10 cellular contexts compared by ENCODE assay signal in the genomic region with DNA sequence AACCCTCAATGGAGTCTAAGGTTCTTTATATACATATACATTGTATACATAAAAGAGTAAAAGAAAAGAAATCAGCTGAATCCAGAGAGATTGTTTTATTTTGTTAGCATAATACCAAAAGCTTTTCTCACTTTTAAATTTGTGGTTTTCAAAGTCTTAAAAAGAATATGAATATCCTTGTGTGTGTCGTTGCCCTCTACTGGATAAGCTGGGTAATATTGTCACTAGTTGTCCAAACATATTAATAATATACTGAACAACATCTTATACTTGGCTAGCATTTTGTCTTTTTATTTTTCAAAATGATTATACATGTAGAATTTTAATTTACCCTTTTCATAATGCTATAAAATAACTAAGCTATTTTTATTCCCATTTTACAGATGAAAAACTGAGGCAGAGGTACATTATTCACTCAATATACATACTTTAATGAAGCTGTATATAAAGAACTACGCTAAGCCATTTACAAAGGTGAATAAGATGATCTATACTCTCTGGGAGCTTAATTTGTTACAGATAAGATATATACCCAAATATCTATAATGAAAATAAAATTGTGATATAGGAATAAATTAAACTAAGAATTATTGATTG.
DNase-seq lines count a peak whose midpoint lies in the region; ATAC-seq and TF ChIP-seq lines count a peak whose summit lies in the region.
"Had no signal": no experiment of that assay in that cellular context is flagged by ENCODE, and none has a peak within 500 bp of the region (broad histone marks: within the 10 kb centered on the region; RNA-seq: fewer than 3 reads in every experiment).

No MANE protein-coding gene starts in this region.

- H3F3A ChIP-seq in Loucy (ENCODE audit: low read depth) (no peaks in the 10 kb centered on the region), neural progenitor cell (ENCODE audit: low read depth) (peaks cover 5% of the 10 kb centered on the region)

- peak; percentile 23 for TF ChIP-seq CTCF in GM12865 (IDR thresholded peaks at IDR 0.05; ENCODE audit: insufficient read depth, low read depth, low read length, missing control alignments)
- peak; percentile 52 for TF ChIP-seq CTCF in Loucy (conservative IDR thresholded peaks at IDR 0.05; ENCODE audit: low read length)
- TF ChIP-seq CTCF in breast epithelium (IDR thresholded peaks at IDR 0.05) = peak in 2 of 3 donors; percentile 50 to 52
- TF ChIP-seq CTCF in neural progenitor cell (IDR thresholded peaks at IDR 0.05) = peak; percentile 53
- no peak for TF ChIP-seq CTCF in gastroesophageal sphincter (IDR thresholded peaks at IDR 0.05)
- no peak for TF ChIP-seq CTCF in coronary artery (IDR thresholded peaks at IDR 0.05)

- H3K4me3 ChIP-seq in GM12865 (ENCODE audit: low read depth, low read length) (no peak overlapping the region), Loucy (ENCODE audit: low read length, poor library complexity, severe bottlenecking) (no peak overlapping the region), breast epithelium (no peak overlapping the region), neural progenitor cell (no peak overlapping the region), Karpas-422 (ENCODE audit: low read length) (no peak overlapping the region), gastroesophageal sphincter (no peak overlapping the region), coronary artery (no peak overlapping the region)
- H3K4me3 ChIP-seq: right atrium auricular region had no signal

- no peak overlapping the region for H3K27ac Mint-ChIP-seq in neural progenitor cell

- no peak overlapping the region for H3K4me3 Mint-ChIP-seq in neural progenitor cell

- TF ChIP-seq POLR2A in breast epithelium (IDR thresholded peaks at IDR 0.05) (no peak), gastroesophageal sphincter (IDR thresholded peaks at IDR 0.05) (no peak)

- intact Hi-C loops in breast epithelium (cut with DNase I; ENCODE audit: low total_unique reads) = no loop called here

- H3K36me3 Mint-ChIP-seq in neural progenitor cell = no peaks in the 10 kb centered on the region

- ATAC-seq in gastroesophageal sphincter = no peak

- H3K9me3 ChIP-seq in Loucy (ENCODE audit: insufficient read depth, low read depth, low read length) (no peaks in the 10 kb centered on the region), breast epithelium (peaks cover 0 to 9% of the 10 kb centered on the region in 2 donors), neural progenitor cell (ENCODE audit: low read depth) (no peaks in the 10 kb centered on the region), Karpas-422 (ENCODE audit: low read length) (no peaks in the 10 kb centered on the region), gastroesophageal sphincter (peaks cover 0 to 11% (median 0%) of the 10 kb centered on the region in 3 donors)
- H3K9me3 ChIP-seq: right atrium auricular region had no signal

- H3K4me2 ChIP-seq in Loucy (ENCODE audit: low read depth, low read length, poor library complexity, severe bottlenecking) (no peak overlapping the region), neural progenitor cell (no peak overlapping the region), Karpas-422 (ENCODE audit: low read depth, low read length, poor library complexity, severe bottlenecking) (no peak overlapping the region)

- peaks cover 6% of the 10 kb centered on the region for H3K27me3 Mint-ChIP-seq in neural progenitor cell (ENCODE audit: insufficient read depth, low read depth)

- H3K27ac ChIP-seq in breast epithelium = peak overlapping the region; percentile 30 to 60
- no peak overlapping the region for H3K27ac ChIP-seq in neural progenitor cell
- no peak overlapping the region for H3K27ac ChIP-seq in Karpas-422 (ENCODE audit: low read length)
- H3K27ac ChIP-seq in gastroesophageal sphincter = no peak overlapping the region
- H3K27ac ChIP-seq in coronary artery = no peak overlapping the region
- H3K27ac ChIP-seq: right atrium auricular region had no signal

- H3K79me2 ChIP-seq in Loucy (ENCODE audit: insufficient read depth, low read length) (no peaks in the 10 kb centered on the region), neural progenitor cell (ENCODE audit: low read depth) (no peaks in the 10 kb centered on the region), Karpas-422 (ENCODE audit: low read length) (no peaks in the 10 kb centered on the region)

- 62 to 95% methylated on average over 2 of the region's 2 CpGs for WGBS in gastroesophageal sphincter (ENCODE audit: low coverage in 1 of 2), 2 donors

- H3K27me3 ChIP-seq in Loucy (ENCODE audit: insufficient read depth, low read length, poor library complexity, severe bottlenecking) = no peaks in the 10 kb centered on the region
- H3K27me3 ChIP-seq in breast epithelium = no peaks in the 10 kb centered on the region
- H3K27me3 ChIP-seq in neural progenitor cell = no peaks in the 10 kb centered on the region
- H3K27me3 ChIP-seq in Karpas-422 (ENCODE audit: low read length) = no peaks in the 10 kb centered on the region
- H3K27me3 ChIP-seq in gastroesophageal sphincter = no peaks in the 10 kb centered on the region
- H3K27me3 ChIP-seq: right atrium auricular region had no signal

- H3K9me3 Mint-ChIP-seq in neural progenitor cell = peaks cover 18% of the 10 kb centered on the region

- TF ChIP-seq EP300 in gastroesophageal sphincter (IDR thresholded peaks at IDR 0.05) = no peak

- no peaks in the 10 kb centered on the region for H4K20me1 ChIP-seq in Loucy (ENCODE audit: insufficient read depth, low read length, poor library complexity, severe bottlenecking)
- no peaks in the 10 kb centered on the region for H4K20me1 ChIP-seq in neural progenitor cell (ENCODE audit: low read depth)
- no peaks in the 10 kb centered on the region for H4K20me1 ChIP-seq in Karpas-422 (ENCODE audit: insufficient read depth, low read depth, low read length)

- H2AFZ ChIP-seq in Loucy (ENCODE audit: low read length) = no peak overlapping the region
- no peak overlapping the region for H2AFZ ChIP-seq in neural progenitor cell (replicated peaks)
- no peak overlapping the region for H2AFZ ChIP-seq in Karpas-422 (ENCODE audit: low read length)

- DNase-seq in GM12865 (ENCODE audit: low read depth) (peak; percentile 5), breast epithelium (ENCODE audit: low spot score in 2 of 2) (no peak), neural progenitor cell (ENCODE audit: low spot score) (no peak), Karpas-422 (no peak), coronary artery (ENCODE audit: low spot score) (no peak)
- DNase-seq in stimulated activated CD4-positive, alpha-beta T cell treated with anti-CD3 and anti-CD28 coated beads, Interleukin-4, amount 100 ng/mL, for 24 hours = no peak
- DNase-seq: activated T-cell treated with anti-CD3 and anti-CD28 coated beads, Interleukin-2, amount 50 U/mL, for 1 hour had no signal

- peaks cover 15% of the 10 kb centered on the region for H3K4me1 Mint-ChIP-seq in neural progenitor cell

- H3K36me3 ChIP-seq in Loucy (ENCODE audit: insufficient read depth, low read length) (no peaks in the 10 kb centered on the region), breast epithelium (no peaks in the 10 kb centered on the region), neural progenitor cell (no peaks in the 10 kb centered on the region), Karpas-422 (ENCODE audit: insufficient read depth, low read length) (no peaks in the 10 kb centered on the region), gastroesophageal sphincter (no peaks in the 10 kb centered on the region)
- H3K36me3 ChIP-seq: right atrium auricular region had no signal

- no peaks in the 10 kb centered on the region for H3K9me2 ChIP-seq in Loucy (replicated peaks; ENCODE audit: low read depth, low read length)
- no peaks in the 10 kb centered on the region for H3K9me2 ChIP-seq in Karpas-422 (replicated peaks; ENCODE audit: insufficient read depth, low read length)

- H3K4me1 ChIP-seq in Loucy (ENCODE audit: insufficient read depth, low read length, poor library complexity, severe bottlenecking) (no peaks in the 10 kb centered on the region), breast epithelium (no peaks in the 10 kb centered on the region), neural progenitor cell (no peaks in the 10 kb centered on the region), Karpas-422 (ENCODE audit: low read length) (no peaks in the 10 kb centered on the region), gastroesophageal sphincter (no peaks in the 10 kb centered on the region)
- H3K4me1 ChIP-seq: right atrium auricular region had no signal

- H3K9ac ChIP-seq in Loucy (ENCODE audit: low read depth, low read length, poor library complexity, severe bottlenecking) = no peak overlapping the region
- no peak overlapping the region for H3K9ac ChIP-seq in neural progenitor cell
- H3K9ac ChIP-seq in Karpas-422 (ENCODE audit: low read length) = no peak overlapping the region

Comparison
In these comparisons a context has a peak if more than half of its experiments do, and no peak if none do; other contexts are left out.
1. CTCF ChIP-seq: peak in GM12865 (single experiment), Loucy (single experiment), breast epithelium (2 of 3) and neural progenitor cell (single experiment); none in gastroesophageal sphincter (0 of 4) and coronary artery (single experiment).
2. H3K27ac ChIP-seq: peak in breast epithelium (2 of 2); none in neural progenitor cell (single experiment), Karpas-422 (single experiment), gastroesophageal sphincter (0 of 4) and coronary artery (0 of 2).